Comparison of ENCODE assay signal across 22 cellular contexts in genomic region chr12:129163461-129163860, GRCh38.
DNase-seq lines count a peak whose midpoint lies in the region; ATAC-seq and TF ChIP-seq lines count a peak whose summit lies in the region.
"Had no signal": no experiment of that assay in that cellular context is flagged by ENCODE, and none has a peak within 500 bp of the region (broad histone marks: within the 10 kb centered on the region; RNA-seq: fewer than 3 reads in every experiment).

No MANE protein-coding gene starts in this region.

- H4K8ac ChIP-seq in mesendoderm (ENCODE audit: low read depth, low read length), result no peak overlapping the region

- no peaks in the 10 kb centered on the region for H3K79me1 ChIP-seq in mesendoderm (ENCODE audit: low read length)

- H3K27ac ChIP-seq in GM23338 (ENCODE audit: low read depth) (0 out of 2 replicates have a peak overlapping the region, but pooled peaks have one; percentile 55), HUES48 (ENCODE audit: low read depth, low read length) (peak overlapping the region; percentile 82), endodermal cell (ENCODE audit: low read depth, low read length) (no peak overlapping the region), mesendoderm (ENCODE audit: low read depth, low read length) (peak overlapping the region; percentile 33), tibial artery (no peak overlapping the region)
- H3K27ac ChIP-seq: A549; BLaER1 treated with 17β-estradiol and CSF1 and Interleukin-3, amounts not matched to agents 10 nM and 100 nM had no signal

- no peak overlapping the region for H2BK15ac ChIP-seq in mesendoderm (replicated peaks; ENCODE audit: low read depth)

- no peak overlapping the region for H2BK120ac ChIP-seq in mesendoderm (ENCODE audit: low read depth, low read length)

- H3K9me3 ChIP-seq in HUES48 (ENCODE audit: control insufficient read depth, insufficient read depth, low read length) (no peaks in the 10 kb centered on the region), endodermal cell (ENCODE audit: control insufficient read depth, low read length) (peaks cover 15% of the 10 kb centered on the region), tibial artery (no peaks in the 10 kb centered on the region)
- H3K9me3 ChIP-seq: BE2C had no signal

- H3K18ac ChIP-seq in mesendoderm (ENCODE audit: low read length), result no peak overlapping the region

- H3K23ac ChIP-seq in mesendoderm (ENCODE audit: low read length), result no peak overlapping the region

- ATAC-seq in GM23338, result no peak
- ATAC-seq: A549 had no signal

- H2BK5ac ChIP-seq in mesendoderm (ENCODE audit: low read length), result peak overlapping the region; percentile 59

- H4K5ac ChIP-seq in mesendoderm (ENCODE audit: low read length), result no peak overlapping the region

- no peaks in the 10 kb centered on the region for H3F3A ChIP-seq in GM23338 (replicated peaks; ENCODE audit: low read depth)

- H3K4me1 ChIP-seq in GM23338 (ENCODE audit: insufficient read depth) (peaks cover 3% of the 10 kb centered on the region; the same call in 1 of the 2 replicates), HUES48 (ENCODE audit: control insufficient read depth, insufficient read depth, low read length) (peaks cover 14% of the 10 kb centered on the region), endodermal cell (ENCODE audit: control insufficient read depth, insufficient read depth, low read length) (peaks cover 3% of the 10 kb centered on the region), mesendoderm (ENCODE audit: control insufficient read depth, low read depth, low read length) (peaks cover 5% of the 10 kb centered on the region), tibial artery (no peaks in the 10 kb centered on the region)
- H3K4me1 ChIP-seq: A549, BE2C had no signal

- H3K4me1 Mint-ChIP-seq in GM23338, result no peaks in the 10 kb centered on the region
- H3K4me1 Mint-ChIP-seq in endodermal cell, result peaks cover 19% of the 10 kb centered on the region
- H3K4me1 Mint-ChIP-seq: CD14-positive monocyte; CD4-positive, alpha-beta memory T cell had no signal

- H3K9me3 Mint-ChIP-seq in GM23338, result no peaks in the 10 kb centered on the region; the same call in none of the 3 replicates
- peaks cover 20% of the 10 kb centered on the region for H3K9me3 Mint-ChIP-seq in endodermal cell

- DNase-seq in GM23338 (ENCODE audit: low spot score) (no peak), endodermal cell (peak; percentile 92), mesendoderm (peak; percentile 21), tibial artery (no peak), DMS 273 (lab: John Stamatoyannopoulos, UW; ENCODE audit: unreplicated experiment) (no peak)
- DNase-seq in stimulated activated naive CD4-positive, alpha-beta T cell (lab: John Stamatoyannopoulos, UW), result no peak
- DNase-seq: 8988T; ACHN; AML-193; BE2C; Calu3; CD4-positive, alpha-beta memory T cell; COR-L47; DMS153; DMS79 treated with DMSO at 0.1 percent for 48 hours; GF-D8; GOT3; HCEC 1CT had no signal

- H3K36me3 Mint-ChIP-seq in GM23338 (ENCODE audit: low read depth) (peaks cover 27% of the 10 kb centered on the region; the same call in 2 of the 3 replicates), endodermal cell (ENCODE audit: low read depth) (peaks cover 5% of the 10 kb centered on the region)
- H3K36me3 Mint-ChIP-seq: CD14-positive monocyte; CD4-positive, alpha-beta memory T cell had no signal

- H3K36me3 ChIP-seq in GM23338 (ENCODE audit: insufficient read depth) (no peaks in the 10 kb centered on the region), HUES48 (ENCODE audit: control insufficient read depth, insufficient read depth, low read length) (no peaks in the 10 kb centered on the region), endodermal cell (ENCODE audit: control insufficient read depth, insufficient read depth, low read length) (no peaks in the 10 kb centered on the region), mesendoderm (ENCODE audit: control insufficient read depth, insufficient read depth, low read length) (no peaks in the 10 kb centered on the region), tibial artery (no peaks in the 10 kb centered on the region)
- H3K36me3 ChIP-seq: BE2C; BLaER1 treated with 17β-estradiol and CSF1 and Interleukin-3, amounts not matched to agents 10 nM and 100 nM had no signal

- TF ChIP-seq CTCF in GM23338 (conservative IDR thresholded peaks at IDR 0.05; ENCODE audit: low read depth in 2 of 2), result no peak
- no peak for TF ChIP-seq CTCF in endodermal cell (conservative IDR thresholded peaks at IDR 0.05)
- TF ChIP-seq CTCF in tibial artery (IDR thresholded peaks at IDR 0.05), result no peak

- H2AK5ac ChIP-seq in mesendoderm (ENCODE audit: low read length), result no peak overlapping the region

- H3K4ac ChIP-seq in mesendoderm (ENCODE audit: low read depth, low read length), result no peak overlapping the region

- no peak overlapping the region for H3K56ac ChIP-seq in mesendoderm (ENCODE audit: low read length)

- H3K9me2 ChIP-seq in GM23338 (ENCODE audit: insufficient read depth), result no peaks in the 10 kb centered on the region

- 0 out of 2 replicates have a peak overlapping the region, but pooled peaks have one; percentile 26 for H3K4me3 ChIP-seq in GM23338
- no peak overlapping the region for H3K4me3 ChIP-seq in HUES48 (ENCODE audit: low read depth, low read length)
- H3K4me3 ChIP-seq in endodermal cell (ENCODE audit: low read length), result no peak overlapping the region
- no peak overlapping the region for H3K4me3 ChIP-seq in mesendoderm (ENCODE audit: low read length)
- no peak overlapping the region for H3K4me3 ChIP-seq in tibial artery
- H3K4me3 ChIP-seq: A549; BLaER1 treated with 17β-estradiol and CSF1 and Interleukin-3, amounts not matched to agents 10 nM and 100 nM had no signal

- H3K79me2 ChIP-seq in GM23338 (replicated peaks; ENCODE audit: insufficient read depth) (no peaks in the 10 kb centered on the region), mesendoderm (ENCODE audit: control insufficient read depth, insufficient read depth, low read length) (no peaks in the 10 kb centered on the region)

- 43 to 54% methylated on average over 2 to 4 of the region's 4 CpGs for WGBS in endodermal cell (ENCODE audit: insufficient coverage in 1 of 2, insufficient read length in 1 of 2), 2 experiments
- WGBS in mesendoderm (ENCODE audit: extremely low coverage, insufficient coverage, low lambda C conversion rate), result no CpG with 5 or more reads among the region's 4 CpGs

- H3K27me3 Mint-ChIP-seq in GM23338 (ENCODE audit: insufficient read depth, low read depth, poor library complexity) (peaks cover 7% of the 10 kb centered on the region), endodermal cell (ENCODE audit: insufficient read depth) (peaks cover 14% of the 10 kb centered on the region)
- H3K27me3 Mint-ChIP-seq: CD4-positive, alpha-beta memory T cell had no signal

- H3K27ac Mint-ChIP-seq in GM23338 (no peak overlapping the region), endodermal cell (peak overlapping the region; percentile 78)
- H3K27ac Mint-ChIP-seq: CD14-positive monocyte; CD4-positive, alpha-beta memory T cell had no signal

- H3K27me3 ChIP-seq in GM23338 (ENCODE audit: insufficient read depth) (no peaks in the 10 kb centered on the region), HUES48 (ENCODE audit: control insufficient read depth, insufficient read depth, low read length) (no peaks in the 10 kb centered on the region), endodermal cell (ENCODE audit: control insufficient read depth, insufficient read depth, low read length, poor library complexity, severe bottlenecking) (no peaks in the 10 kb centered on the region), mesendoderm (ENCODE audit: insufficient read depth, low read length, poor library complexity) (no peaks in the 10 kb centered on the region), tibial artery (no peaks in the 10 kb centered on the region)
- H3K27me3 ChIP-seq: BE2C; BLaER1 treated with 17β-estradiol and CSF1 and Interleukin-3, amounts not matched to agents 10 nM and 100 nM had no signal

- intact Hi-C loops in tibial artery (cut with DNase I; ENCODE audit: low total_unique reads), result no loop called here

- H4K20me1 ChIP-seq in GM23338 (replicated peaks; ENCODE audit: insufficient read depth), result no peaks in the 10 kb centered on the region
- H4K20me1 ChIP-seq: BLaER1 treated with 17β-estradiol and CSF1 and Interleukin-3, amounts not matched to agents 10 nM and 100 nM had no signal

- H3K9ac ChIP-seq in HUES48 (ENCODE audit: low read depth, low read length) (no peak overlapping the region), endodermal cell (ENCODE audit: extremely low read depth, low read length, poor library complexity, severe bottlenecking) (no peak overlapping the region), mesendoderm (ENCODE audit: low read length) (no peak overlapping the region)
- H3K9ac ChIP-seq: BLaER1 treated with 17β-estradiol and CSF1 and Interleukin-3, amounts not matched to agents 10 nM and 100 nM had no signal

- no peak overlapping the region for H3K4me3 Mint-ChIP-seq in GM23338
- H3K4me3 Mint-ChIP-seq in endodermal cell, result peak overlapping the region; percentile 18
- H3K4me3 Mint-ChIP-seq: CD14-positive monocyte; CD4-positive, alpha-beta memory T cell had no signal

- no peak overlapping the region for H2AFZ ChIP-seq in GM23338

- H3K4me2 ChIP-seq in GM23338 (0 out of 2 replicates have a peak overlapping the region, but pooled peaks have one; percentile 32), mesendoderm (ENCODE audit: low read length) (no peak overlapping the region)
- H3K4me2 ChIP-seq: A549; BLaER1 treated with 17β-estradiol and CSF1 and Interleukin-3, amounts not matched to agents 10 nM and 100 nM had no signal

TF ChIP-seq in GM23338, 12 proteins besides CTCF, POLR2A, EP300 and RAD21 (continues in another document):
- no peak for TF ChIP-seq STAT1 (IDR thresholded peaks at IDR 0.05; ENCODE audit: unreplicated experiment)
- TF ChIP-seq ZNF331 (CRISPR knock-in tag; IDR thresholded peaks at IDR 0.05; ENCODE audit: low read depth), result no peak
- TF ChIP-seq, protein P1, sequence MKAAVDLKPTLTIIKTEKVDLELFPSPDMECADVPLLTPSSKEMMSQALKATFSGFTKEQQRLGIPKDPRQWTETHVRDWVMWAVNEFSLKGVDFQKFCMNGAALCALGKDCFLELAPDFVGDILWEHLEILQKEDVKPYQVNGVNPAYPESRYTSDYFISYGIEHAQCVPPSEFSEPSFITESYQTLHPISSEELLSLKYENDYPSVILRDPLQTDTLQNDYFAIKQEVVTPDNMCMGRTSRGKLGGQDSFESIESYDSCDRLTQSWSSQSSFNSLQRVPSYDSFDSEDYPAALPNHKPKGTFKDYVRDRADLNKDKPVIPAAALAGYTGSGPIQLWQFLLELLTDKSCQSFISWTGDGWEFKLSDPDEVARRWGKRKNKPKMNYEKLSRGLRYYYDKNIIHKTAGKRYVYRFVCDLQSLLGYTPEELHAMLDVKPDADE (IDR thresholded peaks at IDR 0.05), result no peak
- TF ChIP-seq CREB1 (CRISPR knock-in tag; IDR thresholded peaks at IDR 0.05; ENCODE audit: low read depth), result no peak
- TF ChIP-seq NANOG (IDR thresholded peaks at IDR 0.05; ENCODE audit: borderline replicate concordance), result no peak
- no peak for TF ChIP-seq EZH2phosphoT487 (IDR thresholded peaks at IDR 0.05; ENCODE audit: unreplicated experiment)

Comparison
In these comparisons a context has a peak if more than half of its experiments do, and no peak if none do; other contexts are left out.
1. DNase-seq: peak in endodermal cell (single experiment) and mesendoderm (single experiment); none in GM23338 (single experiment), tibial artery (0 of 2), DMS 273 (single experiment) and stimulated activated naive CD4-positive, alpha-beta T cell (0 of 6).
2. H3K27ac ChIP-seq: peak in GM23338 (single experiment), HUES48 (single experiment) and mesendoderm (single experiment); none in endodermal cell (single experiment) and tibial artery (0 of 2).